1 cellular context compared by ENCODE assay signal in genomic region chr1:37634554-37635308, GRCh38.
TF ChIP-seq lines count a peak whose summit lies in the region.

RSPO1 (minus strand) TSS chr1:37634892; CDS start chr1:37629661, 5,231 bp downstream.

TF ChIP-seq in HEK293, 187 proteins besides CTCF, POLR2A, EP300 and RAD21 (continued from another document and continues in another):
- TF ChIP-seq ZNF324 (tag by site-specific recombination; IDR thresholded peaks at IDR 0.05), result no peak
- TF ChIP-seq ZNF398 (tag by site-specific recombination; IDR thresholded peaks at IDR 0.05), result peak; percentile 90
- no peak for TF ChIP-seq TSHZ1 (tag by site-specific recombination; IDR thresholded peaks at IDR 0.05; ENCODE audit: borderline replicate concordance)
- TF ChIP-seq ZNF140 (tag by site-specific recombination; IDR thresholded peaks at IDR 0.05), result no peak
- no peak for TF ChIP-seq ZNF560 (tag by site-specific recombination; IDR thresholded peaks at IDR 0.05; ENCODE audit: borderline replicate concordance)
- TF ChIP-seq ZNF670 (tag by site-specific recombination; IDR thresholded peaks at IDR 0.05; ENCODE audit: low read depth), result no peak
- TF ChIP-seq ZNF10 (tag by site-specific recombination; IDR thresholded peaks at IDR 0.05), result no peak
- no peak for TF ChIP-seq ZIC2 (tag by site-specific recombination; IDR thresholded peaks at IDR 0.05)
- no peak for TF ChIP-seq ZNF394 (tag by site-specific recombination; IDR thresholded peaks at IDR 0.05; ENCODE audit: borderline replicate concordance)
- no peak for TF ChIP-seq BCL11B (tag by site-specific recombination; IDR thresholded peaks at IDR 0.05; ENCODE audit: low read depth)
- no peak for TF ChIP-seq ZBTB20 (tag by site-specific recombination; IDR thresholded peaks at IDR 0.05)
- no peak for TF ChIP-seq ZNF112 (tag by site-specific recombination; IDR thresholded peaks at IDR 0.05)
- TF ChIP-seq ZNF513 (tag by site-specific recombination; IDR thresholded peaks at IDR 0.05), result no peak
- TF ChIP-seq ZEB2 (tag by site-specific recombination; IDR thresholded peaks at IDR 0.05), result peak; percentile 38; the same call in 1 of the 2 replicates
- no peak for TF ChIP-seq HOXA7 (CRISPR knock-in tag; IDR thresholded peaks at IDR 0.05; ENCODE audit: borderline replicate concordance)
- no peak for TF ChIP-seq ZNF654 (tag by site-specific recombination; IDR thresholded peaks at IDR 0.05; ENCODE audit: low read depth)
- TF ChIP-seq PRDM4 (tag by site-specific recombination; IDR thresholded peaks at IDR 0.05), result no peak
- TF ChIP-seq AEBP2 (tag by site-specific recombination; IDR thresholded peaks at IDR 0.05; ENCODE audit: borderline replicate concordance), result no peak
- no peak for TF ChIP-seq ZNF169 (tag by site-specific recombination; IDR thresholded peaks at IDR 0.05)
- no peak for TF ChIP-seq ZNF302 (tag by site-specific recombination; IDR thresholded peaks at IDR 0.05; ENCODE audit: low read depth)
- no peak for TF ChIP-seq KLF8 (tag by site-specific recombination; IDR thresholded peaks at IDR 0.05)
- TF ChIP-seq SP3 (tag by site-specific recombination; IDR thresholded peaks at IDR 0.05), result 0 out of 2 replicates have a peak, but pooled peaks have one; percentile 6
- no peak for TF ChIP-seq ZNF148 (tag by site-specific recombination; IDR thresholded peaks at IDR 0.05; ENCODE audit: borderline replicate concordance)
- TF ChIP-seq ZNF664 (tag by site-specific recombination; IDR thresholded peaks at IDR 0.05), result no peak
- no peak for TF ChIP-seq ZNF596 (tag by site-specific recombination; IDR thresholded peaks at IDR 0.05)
- TF ChIP-seq PRDM1 (tag by site-specific recombination; IDR thresholded peaks at IDR 0.05), result no peak
- no peak for TF ChIP-seq ZBTB48 (tag by site-specific recombination; IDR thresholded peaks at IDR 0.05)
- no peak for TF ChIP-seq ZNF585B (tag by site-specific recombination; IDR thresholded peaks at IDR 0.05)
- peak; percentile 70 for TF ChIP-seq GLIS1 (tag by site-specific recombination; IDR thresholded peaks at IDR 0.05)
- TF ChIP-seq ZNF645 (tag by site-specific recombination; IDR thresholded peaks at IDR 0.05), result no peak
- TF ChIP-seq REST (tag by site-specific recombination; IDR thresholded peaks at IDR 0.05), result no peak
- TF ChIP-seq ZNF677 (tag by site-specific recombination; IDR thresholded peaks at IDR 0.05), result no peak
- TF ChIP-seq KLF1 (tag by site-specific recombination; IDR thresholded peaks at IDR 0.05), result peak; percentile 80
- TF ChIP-seq ZNF692 (tag by site-specific recombination; IDR thresholded peaks at IDR 0.05), result 0 out of 2 replicates have a peak, but pooled peaks have one; percentile 19
- no peak for TF ChIP-seq ZNF214 (tag by site-specific recombination; IDR thresholded peaks at IDR 0.05; ENCODE audit: borderline replicate concordance)
- no peak for TF ChIP-seq ZNF792 (tag by site-specific recombination; IDR thresholded peaks at IDR 0.05)
- no peak for TF ChIP-seq ZNF660 (tag by site-specific recombination; IDR thresholded peaks at IDR 0.05)
- TF ChIP-seq GFI1B (tag by site-specific recombination; IDR thresholded peaks at IDR 0.05), result no peak
- TF ChIP-seq ZNF354C (tag by site-specific recombination; IDR thresholded peaks at IDR 0.05; ENCODE audit: borderline replicate concordance, low read depth), result no peak
- no peak for TF ChIP-seq KLF16 (tag by site-specific recombination; IDR thresholded peaks at IDR 0.05)
- no peak for TF ChIP-seq ZFP69B (tag by site-specific recombination; IDR thresholded peaks at IDR 0.05)
